Comparison of ENCODE assay signal across 28 cellular contexts in genomic region chr6:6605873-6606272, GRCh38. TPM values are rescaled to one million over a fixed set of nuclear protein-coding genes. Genes with fewer than 3 reads are reported as not detected.
"Had no signal": no experiment of that assay in that cellular context is flagged by ENCODE, and none has a peak within 500 bp of the region (broad histone marks: within the 10 kb centered on the region; RNA-seq: fewer than 3 reads in every experiment).

No MANE protein-coding gene starts in this region.

- H3K4me3 Mint-ChIP-seq: nephron progenitor cell; stimulated activated naive B cell treated with anti-CD40 and anti-IgM and Interleukin-4, amounts not matched to agents 10 μg/mL and 1 μg/mL and 100 μg/mL, for 72 hours; stimulated activated naive CD8-positive, alpha-beta T cell treated with anti-CD3 and anti-CD28 coated beads, Interleukin-15, Interleukin-2, amounts not matched to agents 100 ng/mL and 50 ng/mL, for 24 hours had no signal

- H3K27ac Mint-ChIP-seq: nephron progenitor cell; stimulated activated naive B cell treated with anti-CD40 and anti-IgM and Interleukin-4, amounts not matched to agents 10 μg/mL and 1 μg/mL and 100 μg/mL, for 72 hours; stimulated activated naive CD8-positive, alpha-beta T cell treated with anti-CD3 and anti-CD28 coated beads, Interleukin-15, Interleukin-2, amounts not matched to agents 100 ng/mL and 50 ng/mL, for 24 hours had no signal

- DNase-seq: cortex of kidney; effector CD8-positive, alpha-beta T cell; foreskin keratinocyte; heart left ventricle; left cardiac atrium; left lung; mesendoderm; midbrain; naive thymus-derived CD8-positive, alpha-beta T cell; nephron progenitor cell; occipital lobe; ovary; posterior cingulate gyrus; psoas muscle; right cardiac atrium; sigmoid colon; stimulated activated CD4-positive, alpha-beta T cell treated with anti-CD3 and anti-CD28 coated beads, Interleukin-4, amount 100 ng/mL, for 4 hours; stimulated activated naive B cell treated with anti-CD40 and anti-IgM and Interleukin-4, amounts not matched to agents 10 μg/mL and 1 μg/mL and 100 μg/mL, for 72 hours; trophoblast cell had no signal

- ATAC-seq: foreskin keratinocyte; gastroesophageal sphincter; heart left ventricle; left cardiac atrium; left lung; naive thymus-derived CD8-positive, alpha-beta T cell; psoas muscle; right cardiac atrium; stimulated activated naive B cell treated with anti-CD40 and anti-IgM and Interleukin-4, amounts not matched to agents 10 μg/mL and 1 μg/mL and 100 μg/mL, for 72 hours had no signal

- H3K27me3 Mint-ChIP-seq: naive thymus-derived CD8-positive, alpha-beta T cell; stimulated activated naive B cell treated with anti-CD40 and anti-IgM and Interleukin-4, amounts not matched to agents 10 μg/mL and 1 μg/mL and 100 μg/mL, for 72 hours; stimulated activated naive CD8-positive, alpha-beta T cell treated with anti-CD3 and anti-CD28 coated beads, Interleukin-15, Interleukin-2, amounts not matched to agents 100 ng/mL and 50 ng/mL, for 24 hours had no signal

RNA-seq across cellular contexts. Expression of gene LY86, which starts 17.4 kb away (rescaled TPM):
- total RNA-seq: dermis microvascular lymphatic vessel endothelial cell, endothelial cell of umbilical vein, epithelial cell of proximal tubule, fibroblast of lung, foreskin keratinocyte, kidney epithelial cell, lung microvascular endothelial cell, renal cortical epithelial cell had no signal
